1 cellular context compared by ENCODE assay signal in genomic region chrX:20266810-20267598, GRCh38.
TF ChIP-seq lines count a peak whose summit lies in the region.

Gene RPS6KA3 (minus strand): TSS chrX:20266909. CDS start chrX:20266632, 277 bp downstream.

TF ChIP-seq in GM12878, 131 proteins besides CTCF, POLR2A, EP300 and RAD21 (continued from another document and continues in another):
- TF ChIP-seq ZNF687 (IDR thresholded peaks at IDR 0.05) (no peak), MLLT1 (IDR thresholded peaks at IDR 0.05) (peak; percentile 51; the same call in 1 of the 2 replicates), FOS (IDR thresholded peaks at IDR 0.05; ENCODE audit: borderline replicate concordance, extremely low read depth, insufficient read length) (no peak), ESRRA (IDR thresholded peaks at IDR 0.05; ENCODE audit: low read length) (no peak), IKZF1 (conservative IDR thresholded peaks at IDR 0.05) (peak; percentile 59), ETV6 (conservative IDR thresholded peaks at IDR 0.05 in 1 of 2, IDR thresholded peaks at IDR 0.05 in 1 of 2; ENCODE audit: borderline replicate concordance in 1 of 2, low read depth in 1 of 2) (no peak), JUNB (IDR thresholded peaks at IDR 0.05) (no peak), KLF5 (IDR thresholded peaks at IDR 0.05; ENCODE audit: partially characterized antibody) (no peak), USF2 (IDR thresholded peaks at IDR 0.05; ENCODE audit: borderline replicate concordance, low read depth, low read length) (peak; percentile 21; the same call in 1 of the 2 replicates), POU2F2 (IDR thresholded peaks at IDR 0.05; ENCODE audit: borderline replicate concordance, low read depth, low read length) (no peak), ZNF592 (IDR thresholded peaks at IDR 0.05) (peak; percentile 71; the same call in 1 of the 2 replicates), ZSCAN29 (IDR thresholded peaks at IDR 0.05) (no peak), SMAD5 (IDR thresholded peaks at IDR 0.05; ENCODE audit: low read depth) (no peak), SMARCA5 (IDR thresholded peaks at IDR 0.05) (no peak), NR2C2 (IDR thresholded peaks at IDR 0.05; ENCODE audit: borderline replicate concordance, control insufficient read depth, insufficient read length, low read depth) (no peak), POLR2AphosphoS2 (IDR thresholded peaks at IDR 0.05; ENCODE audit: low read depth, low read length) (no peak), BCL3 (IDR thresholded peaks at IDR 0.05; ENCODE audit: borderline replicate concordance, insufficient read depth, low read depth, low read length, poor library complexity, severe bottlenecking) (no peak), ATF2 (IDR thresholded peaks at IDR 0.05; ENCODE audit: low read length) (no peak), RELB (IDR thresholded peaks at IDR 0.05; ENCODE audit: low read depth) (0 out of 2 replicates have a peak, but pooled peaks have one; percentile 40), JUND (IDR thresholded peaks at IDR 0.05; ENCODE audit: low read depth, low read length) (no peak), PKNOX1 (IDR thresholded peaks at IDR 0.05) (peak; percentile 92), ZBTB11 (CRISPR knock-in tag; IDR thresholded peaks at IDR 0.05) (no peak), SP1 (IDR thresholded peaks at IDR 0.05; ENCODE audit: low read depth, low read length) (no peak), MEF2B (IDR thresholded peaks at IDR 0.05; ENCODE audit: partially characterized antibody, poor library complexity, severe bottlenecking) (no peak), IKZF2 (IDR thresholded peaks at IDR 0.05) (peak; percentile 69 to 72; a peak in 3 of 4 replicates), HCFC1 (IDR thresholded peaks at IDR 0.05; ENCODE audit: low read length) (0 out of 2 replicates have a peak, but pooled peaks have one; percentile 10), SPI1 (IDR thresholded peaks at IDR 0.05; ENCODE audit: borderline replicate concordance, insufficient read depth, low read depth, low read length) (peak; percentile 34; the same call in 1 of the 2 replicates), NFIC (IDR thresholded peaks at IDR 0.05; ENCODE audit: low read depth, low read length) (no peak), ATF3 (IDR thresholded peaks at IDR 0.05; ENCODE audit: borderline replicate concordance, extremely low read depth, low read depth, low read length) (no peak), PBX3 (IDR thresholded peaks at IDR 0.05; ENCODE audit: insufficient replicate concordance, low read depth, low read length) (peak; percentile 72), RUNX3 (IDR thresholded peaks at IDR 0.05; ENCODE audit: low read length) (no peak; the same call in 1 of the 2 replicates), EED (IDR thresholded peaks at IDR 0.05; ENCODE audit: low read depth) (peak; percentile 37; the same call in 1 of the 2 replicates), HDAC2 (IDR thresholded peaks at IDR 0.05) (no peak), CBFB (IDR thresholded peaks at IDR 0.05; ENCODE audit: low read depth) (no peak), YY1 (IDR thresholded peaks at IDR 0.05; ENCODE audit: low read depth, low read length) (peak; percentile 94)
